29 cellular contexts compared by ENCODE assay signal in the genomic region with DNA sequence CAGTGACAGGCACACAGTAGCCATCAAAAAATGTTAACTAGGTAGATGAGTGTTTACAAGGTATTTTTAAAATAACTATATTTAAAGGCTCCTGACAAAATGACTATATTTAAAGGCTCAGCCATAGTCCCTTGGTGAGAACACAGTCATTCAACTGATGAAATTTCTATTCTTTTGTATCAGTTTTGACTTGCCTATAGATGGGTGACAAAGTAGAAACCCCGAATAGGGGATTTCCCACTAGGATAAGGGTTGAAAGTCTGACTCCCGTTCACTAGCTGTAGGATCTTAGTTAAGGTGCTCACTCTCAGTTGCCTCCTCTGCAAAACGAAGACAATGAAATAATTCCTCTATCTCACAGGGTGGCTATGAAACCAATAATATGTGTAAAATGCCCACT.
"Had no signal": no experiment of that assay in that cellular context is flagged by ENCODE, and none has a peak within 500 bp of the region (broad histone marks: within the 10 kb centered on the region; RNA-seq: fewer than 3 reads in every experiment).

No MANE protein-coding gene starts in this region.

- H3K4me3 ChIP-seq: ascending aorta, K562 had no signal

- ATAC-seq: activated T-cell treated with anti-CD3 and anti-CD28 coated beads, Interleukin-2, amount 50 U/mL, for 4 hours; K562; Panc1 had no signal

- H3K9me3 ChIP-seq: ascending aorta had no signal

- H3K27me3 ChIP-seq: ascending aorta had no signal

- H3K4me1 Mint-ChIP-seq: activated naive CD4-positive, alpha-beta T cell treated with anti-CD3 and anti-CD28 coated beads, Interleukin-2, amount 10 ng/mL, durations not matched to agents 7 days and 5 days had no signal

- H3K36me3 Mint-ChIP-seq: activated CD4-positive, alpha-beta memory T cell treated with anti-CD3 and anti-CD28 coated beads for 36 hours; activated naive CD4-positive, alpha-beta T cell treated with anti-CD3 and anti-CD28 coated beads, Interleukin-2, amount 10 ng/mL, durations not matched to agents 7 days and 5 days; activated naive CD8-positive, alpha-beta T cell had no signal

- H3K36me3 ChIP-seq: ascending aorta had no signal

- H3K4me3 Mint-ChIP-seq: activated CD4-positive, alpha-beta memory T cell treated with anti-CD3 and anti-CD28 coated beads for 36 hours; activated naive CD4-positive, alpha-beta T cell treated with anti-CD3 and anti-CD28 coated beads, Interleukin-2, amount 10 ng/mL, durations not matched to agents 7 days and 5 days; activated naive CD8-positive, alpha-beta T cell; activated T-cell treated with anti-CD3 and anti-CD28 coated beads, Interleukin-2, amount 50 U/mL, for 4 hours; activated T-helper 1 cell treated with anti-CD3 and anti-CD28 coated beads, Interleukin-12 subunit alpha, Interleukin-12 subunit beta, Interleukin-2, Interleukin-4 antibody, amounts not matched to agents 30 ng/mL and 10 ng/mL and 1 ng/mL, durations not matched to agents 14 hours and 24 hours and 36 hours had no signal

- H3K4me1 ChIP-seq: ascending aorta had no signal

- DNase-seq: activated CD4-positive, alpha-beta memory T cell treated with anti-CD3 and anti-CD28 coated beads for 36 hours; activated CD4-positive, alpha-beta T cell treated with anti-CD3 and anti-CD28 coated beads for 4 hours; activated CD4-positive, alpha-beta T cell treated with anti-CD3 and anti-CD28 coated beads, Interleukin-2, amount 50 U/mL, for 1 hour; activated CD8-positive, alpha-beta memory T cell treated with anti-CD3 and anti-CD28 coated beads, Interleukin-2, amount 50 U/mL, for 4 hours; activated effector memory CD4-positive, alpha-beta T cell treated with Interleukin-2 at 50 U/mL for 16 hours; activated naive CD4-positive, alpha-beta T cell treated with anti-CD3 and anti-CD28 coated beads, Interleukin-2, amount 10 ng/mL, durations not matched to agents 7 days and 5 days; activated T-cell treated with anti-CD3 and anti-CD28 coated beads for 4 hours; activated T-cell treated with anti-CD3 and anti-CD28 coated beads, Interleukin-2, amount 50 U/mL, for 4 hours; amygdala; caudate nucleus; IMR-90; NCI-H1092 treated with DMSO at 0.1 percent for 48 hours; NCI-H1417; NCI-H146; NCI-H187; NCI-H2029 treated with DMSO at 0.1 percent for 48 hours; NCI-H2171 treated with DMSO at 0.1 percent for 48 hours; NCI-H226; NCI-H524 treated with DMSO at 0.1 percent for 48 hours; SIG-M5; SW 1271; T-helper 1 cell; T-helper 2 cell; T1000 had no signal

- H3K27me3 Mint-ChIP-seq: activated CD4-positive, alpha-beta memory T cell treated with anti-CD3 and anti-CD28 coated beads for 36 hours; activated naive CD4-positive, alpha-beta T cell treated with anti-CD3 and anti-CD28 coated beads, Interleukin-2, amount 10 ng/mL, durations not matched to agents 7 days and 5 days; activated naive CD8-positive, alpha-beta T cell had no signal

- H3K27ac ChIP-seq: ascending aorta had no signal

- H3K27ac Mint-ChIP-seq: activated CD4-positive, alpha-beta memory T cell treated with anti-CD3 and anti-CD28 coated beads for 36 hours; activated naive CD4-positive, alpha-beta T cell treated with anti-CD3 and anti-CD28 coated beads, Interleukin-2, amount 10 ng/mL, durations not matched to agents 7 days and 5 days; activated naive CD8-positive, alpha-beta T cell; activated T-helper 1 cell treated with anti-CD3 and anti-CD28 coated beads, Interleukin-12 subunit alpha, Interleukin-12 subunit beta, Interleukin-2, Interleukin-4 antibody, amounts not matched to agents 30 ng/mL and 10 ng/mL and 1 ng/mL, durations not matched to agents 14 hours and 24 hours and 36 hours had no signal

- H3K9me3 Mint-ChIP-seq: activated CD4-positive, alpha-beta memory T cell treated with anti-CD3 and anti-CD28 coated beads for 36 hours; activated naive CD4-positive, alpha-beta T cell treated with anti-CD3 and anti-CD28 coated beads, Interleukin-2, amount 10 ng/mL, durations not matched to agents 7 days and 5 days; activated T-cell treated with anti-CD3 and anti-CD28 coated beads, Interleukin-2, amount 50 U/mL, for 4 hours; activated T-helper 1 cell treated with anti-CD3 and anti-CD28 coated beads, Interleukin-12 subunit alpha, Interleukin-12 subunit beta, Interleukin-2, Interleukin-4 antibody, amounts not matched to agents 30 ng/mL and 10 ng/mL and 1 ng/mL, durations not matched to agents 14 hours and 24 hours and 36 hours had no signal
